In the genomic region with DNA sequence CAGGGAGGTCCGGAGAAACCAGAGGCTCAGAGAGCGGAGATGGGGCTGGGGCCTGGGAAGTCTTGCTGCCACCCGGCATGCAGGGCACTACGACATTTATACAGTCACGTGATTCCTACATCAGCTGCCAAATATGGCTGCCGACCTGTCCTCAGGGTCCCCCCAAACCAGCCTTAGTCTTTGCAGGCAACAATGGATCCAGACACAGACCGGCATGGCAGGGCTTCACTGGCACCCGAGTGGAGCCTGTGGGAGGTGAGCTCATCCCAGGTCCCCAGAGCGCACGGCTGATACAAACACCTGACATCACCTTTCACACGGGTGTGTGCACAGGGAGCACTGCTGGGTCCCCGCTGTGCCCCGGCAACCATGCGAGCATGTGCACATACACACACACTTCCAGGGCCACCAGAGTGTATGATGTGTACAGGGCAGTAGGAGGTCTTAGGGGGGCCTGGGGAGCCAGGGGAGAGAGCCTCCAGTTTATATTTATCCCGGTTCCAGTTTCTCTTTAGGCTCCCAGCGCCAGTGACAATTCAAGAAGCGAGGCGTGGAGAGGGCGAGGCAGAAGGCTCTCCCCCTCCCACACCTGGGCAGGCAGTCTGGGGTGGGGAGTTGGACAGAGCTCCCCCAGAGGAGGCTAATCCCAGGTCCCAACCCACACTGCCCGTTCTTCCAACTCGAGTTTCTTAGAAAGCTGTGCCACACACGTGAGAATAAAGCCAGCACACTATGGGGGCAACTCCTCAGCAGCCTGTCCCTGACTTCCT, we compare ENCODE assay signal across 8 cellular contexts. TPM values are rescaled to one million over a fixed set of nuclear protein-coding genes. Genes with fewer than 3 reads are reported as not detected.
A peak's percentile ranks its signal among the peaks of the same experiment; 100 is the strongest.
DNase-seq lines count a peak whose midpoint lies in the region; ATAC-seq, FAIRE-seq and TF ChIP-seq lines count a peak whose summit lies in the region.

No MANE protein-coding gene starts in this region.

- H3K9me3 ChIP-seq in A549 (no peaks in the 10 kb centered on the region), muscle layer of duodenum (ENCODE audit: control insufficient read depth in 1 of 2, low read length in 2 of 2) (no peaks in the 10 kb centered on the region)

- TF ChIP-seq POLR2A in A549 (IDR thresholded peaks at IDR 0.05; ENCODE audit: low read length): no peak

- peaks cover 24 to 41% of the 10 kb centered on the region in 2 donors for H3K36me3 ChIP-seq in muscle layer of duodenum (ENCODE audit: control insufficient read depth in 1 of 2, insufficient read depth in 2 of 2, low read length in 2 of 2)

- CTCF ChIA-PET in A549 (lab: Yijun Ruan, JAX): interaction anchor here (1.2 to 4.2 kb wide), 6 partner anchors 9 to 245 kb away, joined by 4 to 54 read pairs (median 10); a partner anchor contains a TSS

- H3K27ac ChIP-seq in A549: peak overlapping the region; percentile 99 to 100; a peak in 5 of 6 replicates
- H3K27ac ChIP-seq in muscle layer of duodenum (ENCODE audit: low read length): peak overlapping the region; percentile 51

- TF ChIP-seq CTCF in A549 (IDR thresholded peaks at IDR 0.05) (no peak), HFF-Myc (IDR thresholded peaks at IDR 0.05; ENCODE audit: low read depth, low read length, missing control alignments) (no peak), cardiac fibroblast (IDR thresholded peaks at IDR 0.05; ENCODE audit: low read depth, low read length) (no peak)

- 80% methylated on average over 14 of the region's 22 CpGs for WGBS in A549 (ENCODE audit: missing lambda C conversion rate)

- no peaks in the 10 kb centered on the region for H3K27me3 ChIP-seq in muscle layer of duodenum (ENCODE audit: low read depth, low read length)

- H3K4me3 ChIP-seq in A549: peak overlapping the region; percentile 100
- peak overlapping the region; percentile 68 for H3K4me3 ChIP-seq in HFF-Myc (replicated peaks; ENCODE audit: low read depth, low read length)
- peak overlapping the region; percentile 85 to 87 for H3K4me3 ChIP-seq in cardiac fibroblast (replicated peaks in 1 of 2; ENCODE audit: low read depth in 2 of 2, low read length in 2 of 2)
- peak overlapping the region; percentile 69 to 85 for H3K4me3 ChIP-seq in muscle layer of duodenum (ENCODE audit: low read depth in 1 of 2, low read length in 2 of 2)

- ATAC-seq in A549: no peak

- peak overlapping the region; percentile 90 for H3K4me2 ChIP-seq in A549

- no peak for FAIRE-seq in A549 (lab: Jason Lieb, UNC)

- no peak for TF ChIP-seq EP300 in A549 (IDR thresholded peaks at IDR 0.05)

- no peak for DNase-seq in A549 (ENCODE audit: low read depth in 1 of 2, low spot score in 1 of 2)
- no peak for DNase-seq in HFF-Myc (ENCODE audit: extremely low read depth, low read depth)
- no peak for DNase-seq in cardiac fibroblast (ENCODE audit: low read depth in 2 of 2)
- DNase-seq in stimulated activated CD4-positive, alpha-beta T cell treated with anti-CD3 and anti-CD28 coated beads, Interleukin-4, amount 100 ng/mL, for 1 hour: no peak
- no peak for DNase-seq in COLO829 (ENCODE audit: low spot score)
- no peak for DNase-seq in Kasumi-1 (lab: John Stamatoyannopoulos, UW)
- no peak for DNase-seq in putamen (ENCODE audit: low spot score)

- POLR2A ChIA-PET in A549 (lab: Yijun Ruan, JAX): no interaction called here

- H3K4me1 ChIP-seq in A549 (peaks cover 21% of the 10 kb centered on the region), muscle layer of duodenum (ENCODE audit: control insufficient read depth in 1 of 2, insufficient read depth in 2 of 2, low read length in 2 of 2) (peaks cover 18 to 44% of the 10 kb centered on the region in 2 donors)

- TF ChIP-seq RAD21 in A549 (conservative IDR thresholded peaks at IDR 0.05 in 1 of 2, IDR thresholded peaks at IDR 0.05 in 1 of 2): no peak

TF ChIP-seq in A549, 52 proteins besides CTCF, POLR2A, EP300 and RAD21:
- TF ChIP-seq KDM5A (IDR thresholded peaks at IDR 0.05) (no peak), JUN (IDR thresholded peaks at IDR 0.05) (no peak), EHMT2 (IDR thresholded peaks at IDR 0.05; ENCODE audit: low read depth) (no peak), RFX5 (IDR thresholded peaks at IDR 0.05) (no peak), MAFK (IDR thresholded peaks at IDR 0.05; ENCODE audit: partially characterized antibody) (no peak), HOXB5 (CRISPR knock-in tag; IDR thresholded peaks at IDR 0.05) (no peak)
- TF ChIP-seq, protein P1, sequence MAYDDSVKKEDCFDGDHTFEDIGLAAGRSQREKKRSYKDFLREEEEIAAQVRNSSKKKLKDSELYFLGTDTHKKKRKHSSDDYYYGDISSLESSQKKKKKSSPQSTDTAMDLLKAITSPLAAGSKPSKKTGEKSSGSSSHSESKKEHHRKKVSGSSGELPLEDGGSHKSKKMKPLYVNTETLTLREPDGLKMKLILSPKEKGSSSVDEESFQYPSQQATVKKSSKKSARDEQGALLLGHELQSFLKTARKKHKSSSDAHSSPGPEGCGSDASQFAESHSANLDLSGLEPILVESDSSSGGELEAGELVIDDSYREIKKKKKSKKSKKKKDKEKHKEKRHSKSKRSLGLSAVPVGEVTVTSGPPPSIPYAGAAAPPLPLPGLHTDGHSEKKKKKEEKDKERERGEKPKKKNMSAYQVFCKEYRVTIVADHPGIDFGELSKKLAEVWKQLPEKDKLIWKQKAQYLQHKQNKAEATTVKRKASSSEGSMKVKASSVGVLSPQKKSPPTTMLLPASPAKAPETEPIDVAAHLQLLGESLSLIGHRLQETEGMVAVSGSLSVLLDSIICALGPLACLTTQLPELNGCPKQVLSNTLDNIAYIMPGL (CRISPR knock-in tag; IDR thresholded peaks at IDR 0.05; ENCODE audit: borderline replicate concordance): no peak
- TF ChIP-seq, protein P2, sequence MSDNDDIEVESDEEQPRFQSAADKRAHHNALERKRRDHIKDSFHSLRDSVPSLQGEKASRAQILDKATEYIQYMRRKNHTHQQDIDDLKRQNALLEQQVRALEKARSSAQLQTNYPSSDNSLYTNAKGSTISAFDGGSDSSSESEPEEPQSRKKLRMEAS (IDR thresholded peaks at IDR 0.05): no peak
- TF ChIP-seq, protein P3, sequence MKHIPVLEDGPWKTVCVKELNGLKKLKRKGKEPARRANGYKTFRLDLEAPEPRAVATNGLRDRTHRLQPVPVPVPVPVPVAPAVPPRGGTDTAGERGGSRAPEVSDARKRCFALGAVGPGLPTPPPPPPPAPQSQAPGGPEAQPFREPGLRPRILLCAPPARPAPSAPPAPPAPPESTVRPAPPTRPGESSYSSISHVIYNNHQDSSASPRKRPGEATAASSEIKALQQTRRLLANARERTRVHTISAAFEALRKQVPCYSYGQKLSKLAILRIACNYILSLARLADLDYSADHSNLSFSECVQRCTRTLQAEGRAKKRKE (CRISPR knock-in tag; IDR thresholded peaks at IDR 0.05; ENCODE audit: low read depth): no peak
- TF ChIP-seq, protein P4, sequence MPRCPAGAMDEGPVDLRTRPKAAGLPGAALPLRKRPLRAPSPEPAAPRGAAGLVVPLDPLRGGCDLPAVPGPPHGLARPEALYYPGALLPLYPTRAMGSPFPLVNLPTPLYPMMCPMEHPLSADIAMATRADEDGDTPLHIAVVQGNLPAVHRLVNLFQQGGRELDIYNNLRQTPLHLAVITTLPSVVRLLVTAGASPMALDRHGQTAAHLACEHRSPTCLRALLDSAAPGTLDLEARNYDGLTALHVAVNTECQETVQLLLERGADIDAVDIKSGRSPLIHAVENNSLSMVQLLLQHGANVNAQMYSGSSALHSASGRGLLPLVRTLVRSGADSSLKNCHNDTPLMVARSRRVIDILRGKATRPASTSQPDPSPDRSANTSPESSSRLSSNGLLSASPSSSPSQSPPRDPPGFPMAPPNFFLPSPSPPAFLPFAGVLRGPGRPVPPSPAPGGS (IDR thresholded peaks at IDR 0.05): no peak

RNA-seq across cellular contexts. Expression of a gene that starts 2.7 kb away (rescaled TPM):
- polyA plus RNA-seq in A549 (2011; rRNA removed) (11.0 and 16.4 TPM in 2 replicates), A549 (2017; fragmentation: RNase III; extraction: RNeasy Plus Mini Kit Qiagen cat#74134 plus additional on column Dnase treatment) (12.3 to 15.1 TPM (median 14.4 TPM) in 3 replicates)
- polyA plus RNA-seq in A549 (2012; cell fraction: cytosol; rRNA removed): 14.2 and 18.5 TPM in 2 replicates
- 55.6 and 61.2 TPM in 2 replicates for polyA plus RNA-seq in A549 (2012; cell fraction: nucleus; rRNA removed)
- 21.6 and 27.6 TPM in 2 replicates for polyA minus RNA-seq in A549 (2011; rRNA and poly(A)+ RNA removed)

RNA-seq across cellular contexts. Expression of a gene that starts 9.4 kb away (rescaled TPM):
- polyA plus RNA-seq in A549 (2011; rRNA removed) (6.3 and 6.4 TPM in 2 replicates), A549 (2017; fragmentation: RNase III; extraction: RNeasy Plus Mini Kit Qiagen cat#74134 plus additional on column Dnase treatment) (16.4 to 16.5 TPM (median 16.5 TPM) in 3 replicates)
- polyA plus RNA-seq in A549 (2012; cell fraction: cytosol; rRNA removed): 20.8 and 24.3 TPM in 2 replicates
- polyA plus RNA-seq in A549 (2012; cell fraction: nucleus; rRNA removed): 27.9 and 33.4 TPM in 2 replicates
- polyA minus RNA-seq in A549 (2011; rRNA and poly(A)+ RNA removed): 4.3 and 6.2 TPM in 2 replicates

RNA-seq across cellular contexts. Expression of a gene that starts 23.4 kb away (rescaled TPM):
- 1.6 and 1.9 TPM in 2 replicates for polyA plus RNA-seq in A549 (2011; rRNA removed)
- 2.4 and 3.1 TPM in 2 replicates for polyA plus RNA-seq in A549 (2012; cell fraction: cytosol; rRNA removed)
- polyA plus RNA-seq in A549 (2012; cell fraction: nucleus; rRNA removed): 23.4 and 25.4 TPM in 2 replicates
- polyA plus RNA-seq in A549 (2017; fragmentation: RNase III; extraction: RNeasy Plus Mini Kit Qiagen cat#74134 plus additional on column Dnase treatment): 2.1 to 2.5 TPM (median 2.4 TPM) in 3 replicates
- polyA minus RNA-seq in A549 (2011; rRNA and poly(A)+ RNA removed): 3.5 and 3.8 TPM in 2 replicates

RNA-seq across cellular contexts. Expression of a gene that starts 51.1 kb away (rescaled TPM):
- polyA plus RNA-seq in A549 (2011; rRNA removed): 11.8 and 13.6 TPM in 2 replicates
- 21.7 and 24.2 TPM in 2 replicates for polyA plus RNA-seq in A549 (2012; cell fraction: cytosol; rRNA removed)
- 36.8 and 49.9 TPM in 2 replicates for polyA plus RNA-seq in A549 (2012; cell fraction: nucleus; rRNA removed)
- polyA plus RNA-seq in A549 (2017; fragmentation: RNase III; extraction: RNeasy Plus Mini Kit Qiagen cat#74134 plus additional on column Dnase treatment): 13.2 to 15.3 TPM (median 14.1 TPM) in 3 replicates
- 27.2 and 43.9 TPM in 2 replicates for polyA minus RNA-seq in A549 (2011; rRNA and poly(A)+ RNA removed)
